ENCODE assay signal across 7 cellular contexts in genomic region chr9:127396253-127396807, GRCh38. TPM values are rescaled to one million over a fixed set of nuclear protein-coding genes. Genes with fewer than 3 reads are reported as not detected.
DNase-seq lines count a peak whose midpoint lies in the region; ATAC-seq and TF ChIP-seq lines count a peak whose summit lies in the region.

No MANE protein-coding gene starts in this region.

- no peaks in the 10 kb centered on the region for H3K27me3 ChIP-seq in stomach smooth muscle (ENCODE audit: control insufficient read depth in 1 of 2, insufficient read depth in 2 of 2, low read length in 2 of 2)

- no peak for TF ChIP-seq CTCF in HFF-Myc (IDR thresholded peaks at IDR 0.05; ENCODE audit: low read depth, low read length, missing control alignments)

- peaks cover 21% of the 10 kb centered on the region for H3K4me1 ChIP-seq in stomach smooth muscle (ENCODE audit: control insufficient read depth, insufficient read depth, low read length)

- peak overlapping the region; percentile 41 for H3K27ac ChIP-seq in stomach smooth muscle (ENCODE audit: low read length)

- peaks cover 41% of the 10 kb centered on the region for H3K27me3 Mint-ChIP-seq in activated CD4-positive, alpha-beta memory T cell treated with anti-CD3 and anti-CD28 coated beads, Interleukin-2, amount 10 ng/mL, durations not matched to agents 7 days and 5 days

- no peak for ATAC-seq in HG02981 (IDR thresholded peaks at IDR 0.05; ENCODE audit: unreplicated experiment)
- no peak for ATAC-seq in HG03175 (IDR thresholded peaks at IDR 0.05; ENCODE audit: unreplicated experiment)

- H3K9me3 ChIP-seq in iPS-18c (ENCODE audit: control insufficient read depth, insufficient read depth, low read length) (no peaks in the 10 kb centered on the region), stomach smooth muscle (ENCODE audit: control insufficient read depth in 2 of 2, low read length in 2 of 2) (no peaks in the 10 kb centered on the region)

- H3K4me3 ChIP-seq in HFF-Myc (replicated peaks; ENCODE audit: low read depth, low read length) (peak overlapping the region; percentile 55), iPS-18c (ENCODE audit: insufficient read depth, low read depth, low read length) (peak overlapping the region; percentile 71), stomach smooth muscle (ENCODE audit: low read length in 2 of 2) (peak overlapping the region; percentile 83 to 85)

- peaks cover 18% of the 10 kb centered on the region for H3K4me1 Mint-ChIP-seq in activated CD4-positive, alpha-beta memory T cell treated with anti-CD3 and anti-CD28 coated beads, Interleukin-2, amount 10 ng/mL, durations not matched to agents 7 days and 5 days

- H3K4me3 Mint-ChIP-seq in activated CD4-positive, alpha-beta memory T cell treated with anti-CD3 and anti-CD28 coated beads, Interleukin-2, amount 10 ng/mL, durations not matched to agents 7 days and 5 days = peak overlapping the region; percentile 65

- peaks cover 4 to 6% of the 10 kb centered on the region in 2 donors for H3K36me3 ChIP-seq in stomach smooth muscle (ENCODE audit: control insufficient read depth in 2 of 2, insufficient read depth in 2 of 2, low read length in 2 of 2)

- H3K9ac ChIP-seq in stomach smooth muscle (ENCODE audit: low read length in 2 of 2) = peak overlapping the region; percentile 13 to 49

- CTCF ChIA-PET in activated CD4-positive, alpha-beta memory T cell treated with anti-CD3 and anti-CD28 coated beads, Interleukin-2, amount 10 ng/mL, durations not matched to agents 7 days and 5 days (lab: Charles Lee) = interaction anchor here (0.8 to 2.1 kb wide), 20 partner anchors 8 to 338 kb away, joined by 3 to 21 read pairs (median 6); partner anchors contain the start of genes LRSAM1, RPL12, TOR2A and ZNF79

- H3K27ac Mint-ChIP-seq in activated CD4-positive, alpha-beta memory T cell treated with anti-CD3 and anti-CD28 coated beads, Interleukin-2, amount 10 ng/mL, durations not matched to agents 7 days and 5 days = no peak overlapping the region

- no peaks in the 10 kb centered on the region for H3K36me3 Mint-ChIP-seq in activated CD4-positive, alpha-beta memory T cell treated with anti-CD3 and anti-CD28 coated beads, Interleukin-2, amount 10 ng/mL, durations not matched to agents 7 days and 5 days (ENCODE audit: low read depth)

- POLR2A ChIA-PET in activated CD4-positive, alpha-beta memory T cell treated with anti-CD3 and anti-CD28 coated beads, Interleukin-2, amount 10 ng/mL, durations not matched to agents 7 days and 5 days (lab: Charles Lee) = interaction anchor here (0.7 to 4.1 kb wide), 9 partner anchors 9 to 411 kb away, joined by 3 to 54 read pairs (median 4); partner anchors contain the start of genes CDK9, LRSAM1, RPL12 and ZNF79

- DNase-seq in HFF-Myc (ENCODE audit: extremely low read depth, low read depth) (no peak), DMS153 (lab: John Stamatoyannopoulos, UW) (no peak)
- DNase-seq in activated CD4-positive, alpha-beta memory T cell treated with anti-CD3 and anti-CD28 coated beads, Interleukin-2, amount 10 ng/mL, durations not matched to agents 7 days and 5 days = no peak

- H3K9me3 Mint-ChIP-seq in activated CD4-positive, alpha-beta memory T cell treated with anti-CD3 and anti-CD28 coated beads, Interleukin-2, amount 10 ng/mL, durations not matched to agents 7 days and 5 days = no peaks in the 10 kb centered on the region

RNA-seq across cellular contexts. Expression of gene SLC2A8, which starts 0.6 kb away (rescaled TPM):
- 1 to 10 TPM; 7.5 to 7.7 TPM for total RNA-seq in activated CD4-positive, alpha-beta memory T cell treated with anti-CD3 and anti-CD28 coated beads, Interleukin-2, amount 10 ng/mL, durations not matched to agents 7 days and 5 days

RNA-seq across cellular contexts. Expression of gene ZNF79, which starts 27.9 kb away (rescaled TPM):
- 10 to 100 TPM; 12.5 to 12.7 TPM for total RNA-seq in activated CD4-positive, alpha-beta memory T cell treated with anti-CD3 and anti-CD28 coated beads, Interleukin-2, amount 10 ng/mL, durations not matched to agents 7 days and 5 days

RNA-seq across cellular contexts. Expression of gene RPL12, which starts 54.9 kb away (rescaled TPM):
- total RNA-seq in activated CD4-positive, alpha-beta memory T cell treated with anti-CD3 and anti-CD28 coated beads, Interleukin-2, amount 10 ng/mL, durations not matched to agents 7 days and 5 days = 1,000 to 10,000 TPM; 1,379 to 1,395 TPM

RNA-seq across cellular contexts. Expression of gene LRSAM1, which starts 55.0 kb away (rescaled TPM):
- 10 to 100 TPM; 25.4 to 26.9 TPM for total RNA-seq in activated CD4-positive, alpha-beta memory T cell treated with anti-CD3 and anti-CD28 coated beads, Interleukin-2, amount 10 ng/mL, durations not matched to agents 7 days and 5 days
